Comparison of ENCODE assay signal across 1 cellular context in the genomic region with DNA sequence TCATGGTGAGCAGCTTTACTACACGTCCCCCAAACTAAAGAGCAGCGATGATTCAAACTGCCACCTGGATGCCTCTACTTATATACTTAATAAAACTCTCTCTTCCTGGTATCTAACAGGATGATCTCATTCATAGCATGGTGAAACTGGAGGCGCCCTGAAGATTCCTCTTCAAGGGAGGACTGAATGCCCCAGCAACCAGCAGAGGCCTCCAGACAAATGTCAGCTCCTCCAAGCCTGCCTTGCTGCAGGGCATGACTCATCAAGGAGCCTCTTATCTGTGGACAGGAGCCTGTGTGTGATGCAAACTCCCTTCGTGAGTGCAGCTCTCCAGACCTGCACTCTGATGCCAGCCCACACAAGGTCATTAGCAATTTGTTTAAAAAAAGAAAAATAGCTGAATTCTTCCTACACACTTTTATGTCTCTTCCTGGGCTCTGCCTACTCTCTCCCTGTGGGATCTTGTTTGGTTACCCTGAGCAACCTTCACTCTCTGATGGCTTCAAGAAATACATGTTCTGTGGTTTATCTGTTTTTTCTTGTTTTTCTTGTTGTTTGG.
TF ChIP-seq lines count a peak whose summit lies in the region.

No MANE protein-coding gene starts in this region.

TF ChIP-seq in K562, 482 proteins besides CTCF, POLR2A, EP300 and RAD21 (continued from another document and continues in another):
- TF ChIP-seq, protein P1, sequence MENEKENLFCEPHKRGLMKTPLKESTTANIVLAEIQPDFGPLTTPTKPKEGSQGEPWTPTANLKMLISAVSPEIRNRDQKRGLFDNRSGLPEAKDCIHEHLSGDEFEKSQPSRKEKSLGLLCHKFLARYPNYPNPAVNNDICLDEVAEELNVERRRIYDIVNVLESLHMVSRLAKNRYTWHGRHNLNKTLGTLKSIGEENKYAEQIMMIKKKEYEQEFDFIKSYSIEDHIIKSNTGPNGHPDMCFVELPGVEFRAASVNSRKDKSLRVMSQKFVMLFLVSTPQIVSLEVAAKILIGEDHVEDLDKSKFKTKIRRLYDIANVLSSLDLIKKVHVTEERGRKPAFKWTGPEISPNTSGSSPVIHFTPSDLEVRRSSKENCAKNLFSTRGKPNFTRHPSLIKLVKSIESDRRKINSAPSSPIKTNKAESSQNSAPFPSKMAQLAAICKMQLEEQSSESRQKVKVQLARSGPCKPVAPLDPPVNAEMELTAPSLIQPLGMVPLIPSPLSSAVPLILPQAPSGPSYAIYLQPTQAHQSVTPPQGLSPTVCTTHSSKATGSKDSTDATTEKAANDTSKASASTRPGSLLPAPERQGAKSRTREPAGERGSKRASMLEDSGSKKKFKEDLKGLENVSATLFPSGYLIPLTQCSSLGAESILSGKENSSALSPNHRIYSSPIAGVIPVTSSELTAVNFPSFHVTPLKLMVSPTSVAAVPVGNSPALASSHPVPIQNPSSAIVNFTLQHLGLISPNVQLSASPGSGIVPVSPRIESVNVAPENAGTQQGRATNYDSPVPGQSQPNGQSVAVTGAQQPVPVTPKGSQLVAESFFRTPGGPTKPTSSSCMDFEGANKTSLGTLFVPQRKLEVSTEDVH (IDR thresholded peaks at IDR 0.05; ENCODE audit: low read depth, partially characterized antibody), result peak; percentile 21
- TF ChIP-seq, protein P2, sequence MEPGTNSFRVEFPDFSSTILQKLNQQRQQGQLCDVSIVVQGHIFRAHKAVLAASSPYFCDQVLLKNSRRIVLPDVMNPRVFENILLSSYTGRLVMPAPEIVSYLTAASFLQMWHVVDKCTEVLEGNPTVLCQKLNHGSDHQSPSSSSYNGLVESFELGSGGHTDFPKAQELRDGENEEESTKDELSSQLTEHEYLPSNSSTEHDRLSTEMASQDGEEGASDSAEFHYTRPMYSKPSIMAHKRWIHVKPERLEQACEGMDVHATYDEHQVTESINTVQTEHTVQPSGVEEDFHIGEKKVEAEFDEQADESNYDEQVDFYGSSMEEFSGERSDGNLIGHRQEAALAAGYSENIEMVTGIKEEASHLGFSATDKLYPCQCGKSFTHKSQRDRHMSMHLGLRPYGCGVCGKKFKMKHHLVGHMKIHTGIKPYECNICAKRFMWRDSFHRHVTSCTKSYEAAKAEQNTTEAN (CRISPR knock-in tag; IDR thresholded peaks at IDR 0.05), result no peak
- TF ChIP-seq BRF1 (IDR thresholded peaks at IDR 0.05; ENCODE audit: borderline replicate concordance, extremely low read depth, insufficient read length) (no peak), TFAM (CRISPR knock-in tag; conservative IDR thresholded peaks at IDR 0.05) (no peak), TBP (optimal IDR thresholded peaks at IDR 0.05; ENCODE audit: low read depth, low read length) (peak; percentile 51), E2F5 (CRISPR knock-in tag; IDR thresholded peaks at IDR 0.05) (no peak), MAFG (tag; conservative IDR thresholded peaks at IDR 0.05) (peak; percentile 83), BMI1 (IDR thresholded peaks at IDR 0.05; ENCODE audit: low read length) (no peak), ZNF282 (CRISPR knock-in tag; IDR thresholded peaks at IDR 0.05) (no peak), ARHGAP35 (IDR thresholded peaks at IDR 0.05; ENCODE audit: partially characterized antibody) (no peak), ESRRA (IDR thresholded peaks at IDR 0.05; ENCODE audit: borderline replicate concordance, low read depth) (peak; percentile 73), CREB5 (CRISPR knock-in tag; IDR thresholded peaks at IDR 0.05) (no peak), ZNF518B (CRISPR knock-in tag; IDR thresholded peaks at IDR 0.05) (no peak), PHF8 (IDR thresholded peaks at IDR 0.05; ENCODE audit: borderline replicate concordance, low read length) (no peak), TAL1 (IDR thresholded peaks at IDR 0.05) (peak; percentile 76), ETV5 (CRISPR knock-in tag; IDR thresholded peaks at IDR 0.05; ENCODE audit: low read depth) (peak; percentile 59; the same call in 1 of the 2 replicates), RAD51 (IDR thresholded peaks at IDR 0.05; ENCODE audit: borderline replicate concordance, low read depth) (no peak; the same call in 1 of the 2 replicates), ZNF253 (CRISPR knock-in tag; conservative IDR thresholded peaks at IDR 0.05) (no peak), CUX1 (CRISPR knock-in tag; IDR thresholded peaks at IDR 0.05) (no peak; the same call in 1 of the 2 replicates), EWSR1 (IDR thresholded peaks at IDR 0.05; ENCODE audit: borderline replicate concordance, low read depth, partially characterized antibody) (no peak), NCOA4 (IDR thresholded peaks at IDR 0.05; ENCODE audit: partially characterized antibody) (no peak), MCM5 (IDR thresholded peaks at IDR 0.05; ENCODE audit: low read depth) (no peak), CBFA2T2 (conservative IDR thresholded peaks at IDR 0.05) (peak; percentile 81), KDM4B (IDR thresholded peaks at IDR 0.05; ENCODE audit: borderline replicate concordance in 2 of 2, low read depth in 1 of 2) (no peak), FOXA3 (CRISPR knock-in tag; conservative IDR thresholded peaks at IDR 0.05 in 1 of 2, IDR thresholded peaks at IDR 0.05 in 1 of 2) (no peak), ZBTB1 (CRISPR knock-in tag; IDR thresholded peaks at IDR 0.05; ENCODE audit: borderline replicate concordance, low read depth) (no peak), MXD1 (CRISPR knock-in tag; IDR thresholded peaks at IDR 0.05; ENCODE audit: borderline replicate concordance, poor library complexity, severe bottlenecking) (no peak), RBM34 (IDR thresholded peaks at IDR 0.05; ENCODE audit: borderline replicate concordance, insufficient read depth, low read length) (no peak)
- TF ChIP-seq, protein P3, sequence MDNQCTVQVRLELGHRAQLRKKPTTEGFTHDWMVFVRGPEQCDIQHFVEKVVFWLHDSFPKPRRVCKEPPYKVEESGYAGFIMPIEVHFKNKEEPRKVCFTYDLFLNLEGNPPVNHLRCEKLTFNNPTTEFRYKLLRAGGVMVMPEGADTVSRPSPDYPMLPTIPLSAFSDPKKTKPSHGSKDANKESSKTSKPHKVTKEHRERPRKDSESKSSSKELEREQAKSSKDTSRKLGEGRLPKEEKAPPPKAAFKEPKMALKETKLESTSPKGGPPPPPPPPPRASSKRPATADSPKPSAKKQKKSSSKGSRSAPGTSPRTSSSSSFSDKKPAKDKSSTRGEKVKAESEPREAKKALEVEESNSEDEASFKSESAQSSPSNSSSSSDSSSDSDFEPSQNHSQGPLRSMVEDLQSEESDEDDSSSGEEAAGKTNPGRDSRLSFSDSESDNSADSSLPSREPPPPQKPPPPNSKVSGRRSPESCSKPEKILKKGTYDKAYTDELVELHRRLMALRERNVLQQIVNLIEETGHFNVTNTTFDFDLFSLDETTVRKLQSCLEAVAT (IDR thresholded peaks at IDR 0.05), result no peak
- TF ChIP-seq, protein P4, sequence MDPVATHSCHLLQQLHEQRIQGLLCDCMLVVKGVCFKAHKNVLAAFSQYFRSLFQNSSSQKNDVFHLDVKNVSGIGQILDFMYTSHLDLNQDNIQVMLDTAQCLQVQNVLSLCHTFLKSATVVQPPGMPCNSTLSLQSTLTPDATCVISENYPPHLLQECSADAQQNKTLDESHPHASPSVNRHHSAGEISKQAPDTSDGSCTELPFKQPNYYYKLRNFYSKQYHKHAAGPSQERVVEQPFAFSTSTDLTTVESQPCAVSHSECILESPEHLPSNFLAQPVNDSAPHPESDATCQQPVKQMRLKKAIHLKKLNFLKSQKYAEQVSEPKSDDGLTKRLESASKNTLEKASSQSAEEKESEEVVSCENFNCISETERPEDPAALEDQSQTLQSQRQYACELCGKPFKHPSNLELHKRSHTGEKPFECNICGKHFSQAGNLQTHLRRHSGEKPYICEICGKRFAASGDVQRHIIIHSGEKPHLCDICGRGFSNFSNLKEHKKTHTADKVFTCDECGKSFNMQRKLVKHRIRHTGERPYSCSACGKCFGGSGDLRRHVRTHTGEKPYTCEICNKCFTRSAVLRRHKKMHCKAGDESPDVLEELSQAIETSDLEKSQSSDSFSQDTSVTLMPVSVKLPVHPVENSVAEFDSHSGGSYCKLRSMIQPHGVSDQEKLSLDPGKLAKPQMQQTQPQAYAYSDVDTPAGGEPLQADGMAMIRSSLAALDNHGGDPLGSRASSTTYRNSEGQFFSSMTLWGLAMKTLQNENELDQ (CRISPR knock-in tag; IDR thresholded peaks at IDR 0.05; ENCODE audit: borderline replicate concordance), result no peak
- TF ChIP-seq, protein P5, sequence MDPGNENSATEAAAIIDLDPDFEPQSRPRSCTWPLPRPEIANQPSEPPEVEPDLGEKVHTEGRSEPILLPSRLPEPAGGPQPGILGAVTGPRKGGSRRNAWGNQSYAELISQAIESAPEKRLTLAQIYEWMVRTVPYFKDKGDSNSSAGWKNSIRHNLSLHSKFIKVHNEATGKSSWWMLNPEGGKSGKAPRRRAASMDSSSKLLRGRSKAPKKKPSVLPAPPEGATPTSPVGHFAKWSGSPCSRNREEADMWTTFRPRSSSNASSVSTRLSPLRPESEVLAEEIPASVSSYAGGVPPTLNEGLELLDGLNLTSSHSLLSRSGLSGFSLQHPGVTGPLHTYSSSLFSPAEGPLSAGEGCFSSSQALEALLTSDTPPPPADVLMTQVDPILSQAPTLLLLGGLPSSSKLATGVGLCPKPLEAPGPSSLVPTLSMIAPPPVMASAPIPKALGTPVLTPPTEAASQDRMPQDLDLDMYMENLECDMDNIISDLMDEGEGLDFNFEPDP (CRISPR knock-in tag; IDR thresholded peaks at IDR 0.05), result no peak
